Comparison of ENCODE assay signal across 8 cellular contexts in the genomic region with DNA sequence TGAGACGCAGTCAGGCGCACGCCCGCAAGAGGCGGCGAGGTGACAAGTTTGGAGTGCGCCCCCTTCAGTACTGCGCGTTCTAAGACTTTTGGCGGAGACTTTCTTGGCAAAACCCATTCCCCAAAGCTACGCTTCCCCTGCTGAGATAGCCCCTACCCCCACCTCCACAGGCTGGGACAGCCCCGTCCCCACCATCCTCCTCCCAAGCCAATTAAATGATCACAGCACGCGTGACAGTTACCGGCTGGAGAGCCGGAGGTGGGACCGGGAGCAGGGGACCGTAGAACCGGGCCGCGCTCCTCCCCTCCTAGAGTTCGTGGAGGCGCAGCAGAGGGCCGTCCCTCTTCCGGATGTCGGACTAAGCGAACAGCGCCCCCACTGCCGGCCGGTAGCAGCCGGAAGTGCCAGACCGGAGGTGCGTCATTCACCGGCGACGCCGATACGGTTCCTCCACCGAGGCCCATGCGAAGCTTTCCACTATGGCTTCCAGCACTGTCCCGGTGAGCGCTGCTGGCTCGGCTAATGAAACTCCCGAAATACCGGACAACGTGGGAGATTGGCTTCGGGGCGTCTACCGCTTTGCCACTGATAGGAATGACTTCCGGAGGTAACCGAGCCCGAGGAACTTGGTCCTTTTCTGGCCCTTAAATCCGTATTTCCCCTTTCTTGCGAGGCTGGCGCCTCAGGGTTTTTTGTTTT. TPM values are rescaled to one million over a fixed set of nuclear protein-coding genes. Genes with fewer than 3 reads are reported as not detected.
DNase-seq lines count a peak whose midpoint lies in the region; ATAC-seq, FAIRE-seq and TF ChIP-seq lines count a peak whose summit lies in the region.

A gene (plus strand): TSS at position 476 of the 699 bp plus-strand sequence. CDS start 4 bp downstream, at position 480.

- no peaks in the 10 kb centered on the region for H3K27me3 ChIP-seq in bronchial epithelial cell (ENCODE audit: control insufficient read depth, insufficient read depth, low read length)

- ATAC-seq in GM18907 (IDR thresholded peaks at IDR 0.05; ENCODE audit: unreplicated experiment), result peak; percentile 79
- peak; percentile 81 for ATAC-seq in HG03159 (IDR thresholded peaks at IDR 0.05; ENCODE audit: unreplicated experiment)

- peak; percentile 18 for FAIRE-seq in bronchial epithelial cell (lab: Jason Lieb, UNC)

- H3K36me3 ChIP-seq in bronchial epithelial cell (ENCODE audit: control insufficient read depth, insufficient read depth, low read length), result peaks cover 6% of the 10 kb centered on the region

- peak within 1 kb of the TSS; percentile 100 for H3K4me3 ChIP-seq in WI38 (ENCODE audit: low read depth, low read length)
- H3K4me3 ChIP-seq in bronchial epithelial cell (ENCODE audit: low read depth, low read length), result peak within 1 kb of the TSS; percentile 94

- TF ChIP-seq CTCF in WI38 (IDR thresholded peaks at IDR 0.05; ENCODE audit: low read depth, low read length) (peak; percentile 68; the same call in 1 of the 2 replicates), bronchial epithelial cell (IDR thresholded peaks at IDR 0.05; ENCODE audit: insufficient read depth, low read length, severe bottlenecking) (peak; percentile 94)

- DNase-seq in AG08396 (ENCODE audit: low spot score) (peak; percentile 94), NCI-H2227 (lab: John Stamatoyannopoulos, UW; ENCODE audit: unreplicated experiment) (peak; percentile 94), bronchial epithelial cell (ENCODE audit: low read depth) (peak; percentile 86), inferior parietal cortex (ENCODE audit: extremely low spot score) (peak; percentile 97)
- peak; percentile 94 to 95 for DNase-seq in stimulated activated CD4-positive, alpha-beta T cell treated with anti-CD3 and anti-CD28 coated beads, Interleukin-12 subunit alpha, Interleukin-12 subunit beta, amount 100 ng/mL, for 24 hours (ENCODE audit: low read depth in 2 of 2)

RNA-seq across cellular contexts. Expression of the gene that starts here (rescaled TPM):
- 35.2 and 55.0 TPM in 2 replicates for total RNA-seq in bronchial epithelial cell

Comparison
In these comparisons a context has a peak if more than half of its experiments do, and no peak if none do; other contexts are left out.
1. Peak in every context shown above with its lines: DNase-seq, ATAC-seq and H3K4me3 ChIP-seq.